ENCODE assay signal across 19 cellular contexts in genomic region chr9:112913326-112913725, GRCh38. TPM values are rescaled to one million over a fixed set of nuclear protein-coding genes. Genes with fewer than 3 reads are reported as not detected.
DNase-seq lines count a peak whose midpoint lies in the region; ATAC-seq and TF ChIP-seq lines count a peak whose summit lies in the region.
"Had no signal": no experiment of that assay in that cellular context is flagged by ENCODE, and none has a peak within 500 bp of the region (broad histone marks: within the 10 kb centered on the region; RNA-seq: fewer than 3 reads in every experiment).

No MANE protein-coding gene starts in this region.

- 90 to 92% methylated on average over 4 of the region's 4 CpGs for WGBS in aorta, 2 donors
- 96% methylated on average over 4 of the region's 4 CpGs for WGBS in suprapubic skin

- H3K9me3 Mint-ChIP-seq in nephron, result no peaks in the 10 kb centered on the region

- H3K4me3 ChIP-seq in aorta (ENCODE audit: low read length in 2 of 2) (no peak overlapping the region), suprapubic skin (no peak overlapping the region)
- H3K4me3 ChIP-seq: GM23248 had no signal

- H3K9me3 ChIP-seq in aorta (ENCODE audit: control insufficient read depth, low read length) (peaks cover 2% of the 10 kb centered on the region), suprapubic skin (no peaks in the 10 kb centered on the region)

- no peaks in the 10 kb centered on the region for H3K36me3 Mint-ChIP-seq in nephron (ENCODE audit: low read depth)
- H3K36me3 Mint-ChIP-seq: CD4-positive, alpha-beta memory T cell had no signal

- H3K4me3 Mint-ChIP-seq in nephron, result no peak overlapping the region
- H3K4me3 Mint-ChIP-seq: CD4-positive, alpha-beta memory T cell had no signal

- no peaks in the 10 kb centered on the region for H3K36me3 ChIP-seq in aorta (ENCODE audit: control insufficient read depth in 1 of 2, insufficient read depth in 2 of 2, low read length in 1 of 2)
- no peaks in the 10 kb centered on the region for H3K36me3 ChIP-seq in suprapubic skin

- ATAC-seq in aorta (ENCODE audit: low FRiP score) (peak; percentile 11), HG03520 (IDR thresholded peaks at IDR 0.05; ENCODE audit: unreplicated experiment) (no peak)

- TF ChIP-seq CTCF in nephron (IDR thresholded peaks at IDR 0.05; ENCODE audit: unreplicated experiment in 3 of 3), result no peak
- no peak for TF ChIP-seq CTCF in suprapubic skin (IDR thresholded peaks at IDR 0.05)

- DNase-seq in cerebellar cortex (ENCODE audit: low spot score) (peak; percentile 78), aorta (no peak), SW 1271 (lab: John Stamatoyannopoulos, UW) (no peak), suprapubic skin (ENCODE audit: low spot score in 2 of 2) (no peak)
- DNase-seq: Calu3; CD4-positive, alpha-beta memory T cell; COR-L47; DMS53; DMS79 treated with DMSO at 0.1 percent for 48 hours; GM23248; H7; HCEC 1CT had no signal

- H3K4me1 Mint-ChIP-seq in nephron, result peaks cover 14% of the 10 kb centered on the region
- H3K4me1 Mint-ChIP-seq: CD4-positive, alpha-beta memory T cell had no signal

- no peak for TF ChIP-seq EP300 in suprapubic skin (IDR thresholded peaks at IDR 0.05)

- peaks cover 7% of the 10 kb centered on the region for H3K27me3 Mint-ChIP-seq in nephron (ENCODE audit: low read depth)

- TF ChIP-seq POLR2A in suprapubic skin (IDR thresholded peaks at IDR 0.05), result no peak

- peak overlapping the region in 2 of 3 experiments; percentile 41 to 54 for H3K27ac Mint-ChIP-seq in nephron
- H3K27ac Mint-ChIP-seq: CD4-positive, alpha-beta memory T cell had no signal

- intact Hi-C loops in aorta (cut with DNase I), result no loop called here

- peaks cover 0 to 2% of the 10 kb centered on the region in 2 donors for H3K27me3 ChIP-seq in aorta (ENCODE audit: control insufficient read depth in 1 of 2, insufficient read depth in 2 of 2, low read length in 1 of 2)
- H3K27me3 ChIP-seq in suprapubic skin, result no peaks in the 10 kb centered on the region

- H3K4me1 ChIP-seq in aorta (ENCODE audit: control insufficient read depth in 1 of 2, insufficient read depth in 2 of 2, low read length in 2 of 2) (no peaks in the 10 kb centered on the region), suprapubic skin (no peaks in the 10 kb centered on the region)

- H3K27ac ChIP-seq in aorta (ENCODE audit: low read depth in 1 of 2, low read length in 2 of 2), result no peak overlapping the region
- no peak overlapping the region for H3K27ac ChIP-seq in suprapubic skin
- H3K27ac ChIP-seq: GM23248 had no signal

RNA-seq across cellular contexts. Expression of gene SLC46A2, which starts 22.6 kb away (rescaled TPM):
- total RNA-seq in aorta, result under 1 TPM in 1 of 2 donors, not detected in 1; 0.18 TPM
- polyA plus RNA-seq in aorta, result not detected
- 10 to 100 TPM in 3 of 4 donors, 1 to 10 TPM in 1; 5.6 to 65.2 (median 42.4) TPM for total RNA-seq in suprapubic skin
- total RNA-seq: A172; A673; Calu3; CD4-positive, alpha-beta memory T cell; Daoy; GM23248; H1; H7 had no signal
- polyA plus RNA-seq: BJ; CD4-positive, alpha-beta memory T cell; GM23248 had no signal

Comparison
In these comparisons a context has a peak if more than half of its experiments do, and no peak if none do; other contexts are left out.
1. RNA of gene SLC46A2, which starts 22.6 kb away (total RNA-seq): 5.6 to 65.2 TPM in suprapubic skin; 0.18 TPM in aorta; every median in the first group is over 4 times any median in the second.